ENCODE assay signal across 12 cellular contexts in the genomic region with DNA sequence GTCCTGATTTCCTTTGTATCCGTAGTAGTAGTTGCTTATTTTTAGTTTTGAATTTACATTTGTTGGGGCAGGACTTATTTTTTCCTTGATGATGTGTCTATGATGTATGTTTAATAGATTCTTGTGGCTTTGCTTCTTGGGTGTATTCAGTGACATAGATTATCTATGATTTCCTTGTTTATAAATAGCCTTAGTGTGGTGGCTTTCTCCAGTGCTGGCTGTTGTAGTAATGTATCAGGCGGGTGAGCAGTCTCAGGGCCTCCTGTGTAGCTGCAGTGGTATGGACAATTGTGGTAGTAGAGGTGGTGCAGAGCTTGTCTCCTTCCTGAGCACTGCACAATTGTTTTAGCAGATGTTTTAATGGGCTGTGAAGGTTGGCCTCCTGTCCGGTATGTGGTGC.
DNase-seq lines count a peak whose midpoint lies in the region; ATAC-seq and TF ChIP-seq lines count a peak whose summit lies in the region.
"Had no signal": no experiment of that assay in that cellular context is flagged by ENCODE, and none has a peak within 500 bp of the region (broad histone marks: within the 10 kb centered on the region; RNA-seq: fewer than 3 reads in every experiment).

No MANE protein-coding gene starts in this region.

- H3K4me3 Mint-ChIP-seq in activated T-cell treated with anti-CD3 and anti-CD28 coated beads, Interleukin-2, amount 50 U/mL, for 72 hours: no peak overlapping the region
- H3K4me3 Mint-ChIP-seq in activated T-cell treated with anti-CD3 and anti-CD28 coated beads, Interleukin-2, amount 50 U/mL, for 4 hours: no peak overlapping the region
- no peak overlapping the region for H3K4me3 Mint-ChIP-seq in T-cell

- CTCF ChIA-PET in T-cell (lab: Charles Lee): no interaction called here

- POLR2A ChIA-PET in T-cell (lab: Charles Lee): interaction anchor here in 1 of 2 donors (0.6 to 2.0 kb wide), 2 partner anchors 15 to 46 kb away, joined by 4 to 7 read pairs; no protein-coding TSS in a partner anchor

- H3K36me3 ChIP-seq in psoas muscle (ENCODE audit: insufficient read depth in 1 of 2, low read depth in 1 of 2): peaks cover 11 to 72% of the 10 kb centered on the region in 2 donors

- no peaks in the 10 kb centered on the region for H3K9me3 Mint-ChIP-seq in activated T-cell treated with anti-CD3 and anti-CD28 coated beads, Interleukin-2, amount 50 U/mL, for 72 hours
- no peaks in the 10 kb centered on the region for H3K9me3 Mint-ChIP-seq in activated T-cell treated with anti-CD3 and anti-CD28 coated beads, Interleukin-2, amount 50 U/mL, for 4 hours
- no peaks in the 10 kb centered on the region for H3K9me3 Mint-ChIP-seq in T-cell

- ATAC-seq in activated T-cell treated with anti-CD3 and anti-CD28 coated beads, Interleukin-2, amount 50 U/mL, for 72 hours (replicated peaks in 1 of 2): no peak
- no peak for ATAC-seq in activated T-cell treated with anti-CD3 and anti-CD28 coated beads, Interleukin-2, amount 50 U/mL, for 4 hours
- ATAC-seq in T-cell (replicated peaks in 1 of 4): no peak
- peak; percentile 57 for ATAC-seq in esophagus mucosa
- ATAC-seq in psoas muscle: peak; percentile 75 to 89 (median 76)
- ATAC-seq in HG03460 (IDR thresholded peaks at IDR 0.05; ENCODE audit: unreplicated experiment): no peak
- no peak for ATAC-seq in activated CD4-positive, CD25-positive, alpha-beta regulatory T cell treated with anti-CD3 and anti-CD28 coated beads, Interleukin-2, amount 50 U/mL, for 24 hours

- H3K4me1 Mint-ChIP-seq in activated T-cell treated with anti-CD3 and anti-CD28 coated beads, Interleukin-2, amount 50 U/mL, for 72 hours (ENCODE audit: low read depth): peaks cover 37% of the 10 kb centered on the region
- peaks cover 37% of the 10 kb centered on the region for H3K4me1 Mint-ChIP-seq in activated T-cell treated with anti-CD3 and anti-CD28 coated beads, Interleukin-2, amount 50 U/mL, for 4 hours (ENCODE audit: low read depth)
- peaks cover 55 to 63% (median 59%) of the 10 kb centered on the region in 3 donors for H3K4me1 Mint-ChIP-seq in T-cell

- peaks cover 23 to 59% of the 10 kb centered on the region in 2 donors for H3K36me3 Mint-ChIP-seq in activated T-cell treated with anti-CD3 and anti-CD28 coated beads, Interleukin-2, amount 50 U/mL, for 72 hours (ENCODE audit: insufficient read depth in 2 of 2)
- H3K36me3 Mint-ChIP-seq in activated T-cell treated with anti-CD3 and anti-CD28 coated beads, Interleukin-2, amount 50 U/mL, for 4 hours (ENCODE audit: insufficient read depth): peaks cover 49% of the 10 kb centered on the region
- H3K36me3 Mint-ChIP-seq in T-cell: peaks cover 67% of the 10 kb centered on the region

- intact Hi-C loops in psoas muscle (cut with DNase I): no loop called here

- no peaks in the 10 kb centered on the region for H3K27me3 Mint-ChIP-seq in activated T-cell treated with anti-CD3 and anti-CD28 coated beads, Interleukin-2, amount 50 U/mL, for 72 hours (ENCODE audit: low read depth)
- no peaks in the 10 kb centered on the region for H3K27me3 Mint-ChIP-seq in activated T-cell treated with anti-CD3 and anti-CD28 coated beads, Interleukin-2, amount 50 U/mL, for 4 hours (ENCODE audit: low read depth)
- H3K27me3 Mint-ChIP-seq in T-cell: no peaks in the 10 kb centered on the region

- peak overlapping the region; percentile 63 for H3K27ac ChIP-seq in psoas muscle
- H3K27ac ChIP-seq: Peyer's patch had no signal

- H3K9me3 ChIP-seq in psoas muscle: no peaks in the 10 kb centered on the region
- H3K9me3 ChIP-seq: Peyer's patch had no signal

- no peaks in the 10 kb centered on the region for H3K27me3 ChIP-seq in psoas muscle (ENCODE audit: insufficient read depth in 3 of 3, low read length in 2 of 3)
- H3K27me3 ChIP-seq: Peyer's patch had no signal

- DNase-seq in activated T-cell treated with anti-CD3 and anti-CD28 coated beads, Interleukin-2, amount 50 U/mL, for 72 hours: no peak
- DNase-seq in activated T-cell treated with anti-CD3 and anti-CD28 coated beads, Interleukin-2, amount 50 U/mL, for 4 hours: no peak
- DNase-seq in T-cell (no peak), psoas muscle (no peak), GM10266 (ENCODE audit: extremely low spot score) (no peak)
- DNase-seq: NCI-H187 treated with DMSO at 0.1 percent for 48 hours, NCI-H69, Peyer's patch had no signal

- H3K4me1 ChIP-seq in psoas muscle: peaks cover 15% of the 10 kb centered on the region
- H3K4me1 ChIP-seq: Peyer's patch had no signal

- TF ChIP-seq CTCF in psoas muscle (IDR thresholded peaks at IDR 0.05) (no peak), GM10266 (IDR thresholded peaks at IDR 0.05; ENCODE audit: control insufficient read depth, insufficient read depth, low read depth, missing control alignments) (no peak)

- peak overlapping the region; percentile 87 for H3K27ac Mint-ChIP-seq in activated T-cell treated with anti-CD3 and anti-CD28 coated beads, Interleukin-2, amount 50 U/mL, for 72 hours
- peak overlapping the region; percentile 41 to 48 for H3K27ac Mint-ChIP-seq in T-cell

- 33 to 73% (median 48%) methylated on average over 3 of the region's 3 CpGs for WGBS in psoas muscle, 3 donors

- no peak overlapping the region for H3K4me3 ChIP-seq in psoas muscle
- H3K4me3 ChIP-seq: Peyer's patch, smooth muscle cell had no signal

Comparison
In these comparisons a context has a peak if more than half of its experiments do, and no peak if none do; other contexts are left out.
1. ATAC-seq: peak in esophagus mucosa (single experiment) and psoas muscle (4 of 4); none in activated T-cell treated with anti-CD3 and anti-CD28 coated beads, Interleukin-2, amount 50 U/mL, for 72 hours (0 of 2), activated T-cell treated with anti-CD3 and anti-CD28 coated beads, Interleukin-2, amount 50 U/mL, for 4 hours (0 of 2), T-cell (0 of 4), HG03460 (single experiment) and activated CD4-positive, CD25-positive, alpha-beta regulatory T cell treated with anti-CD3 and anti-CD28 coated beads, Interleukin-2, amount 50 U/mL, for 24 hours (0 of 2).